21 cellular contexts compared by ENCODE assay signal in genomic region chr9:125377584-125378250, GRCh38.
"Had no signal": no experiment of that assay in that cellular context is flagged by ENCODE, and none has a peak within 500 bp of the region (broad histone marks: within the 10 kb centered on the region; RNA-seq: fewer than 3 reads in every experiment).

No MANE protein-coding gene starts in this region.

- H3K27ac ChIP-seq: dorsolateral prefrontal cortex, hepatocyte, neutrophil, prostate gland, right atrium auricular region, sigmoid colon, testis, tibial artery had no signal

- H3K9ac ChIP-seq: parathyroid adenoma had no signal

- H3K4me1 ChIP-seq: prostate gland, testis had no signal

- H3K36me3 ChIP-seq: neutrophil, prostate gland, right atrium auricular region, sigmoid colon, tibial artery had no signal

- H3K4me3 ChIP-seq: dorsolateral prefrontal cortex, hepatocyte, prostate gland, right atrium auricular region, sigmoid colon, testis, tibial artery had no signal

- H3K4me2 ChIP-seq: hepatocyte had no signal

- ATAC-seq: left lobe of liver; naive thymus-derived CD8-positive, alpha-beta T cell; stimulated activated memory B cell treated with anti-CD40 and anti-IgM and Interleukin-4, amounts not matched to agents 10 μg/mL and 1 μg/mL and 100 μg/mL, for 72 hours; stimulated activated naive CD8-positive, alpha-beta T cell treated with anti-CD3 and anti-CD28 coated beads, Interleukin-15, Interleukin-2, amounts not matched to agents 100 U/mL and 50 U/mL, for 24 hours had no signal

- H2AFZ ChIP-seq: hepatocyte had no signal

- H3K27me3 ChIP-seq: dorsolateral prefrontal cortex, hepatocyte, neutrophil, right atrium auricular region, testis had no signal

- H3K9me3 ChIP-seq: neutrophil, prostate gland, right atrium auricular region, sigmoid colon, testis, tibial artery had no signal

- DNase-seq: dorsolateral prefrontal cortex; effector CD4-positive, alpha-beta T cell; head of caudate nucleus; kidney; mesenchymal stem cell; midbrain; naive thymus-derived CD8-positive, alpha-beta T cell; nephron progenitor cell; sigmoid colon; stimulated activated CD4-positive, alpha-beta T cell treated with anti-CD3 and anti-CD28 coated beads, Interleukin-4, amount 100 ng/mL, for 4 hours; stimulated activated naive CD8-positive, alpha-beta T cell treated with anti-CD3 and anti-CD28 coated beads, Interleukin-15, Interleukin-2, amounts not matched to agents 100 U/mL and 50 U/mL, for 24 hours; substantia nigra; testis; tibial artery had no signal
